Comparison of ENCODE assay signal across 8 cellular contexts in the genomic region with DNA sequence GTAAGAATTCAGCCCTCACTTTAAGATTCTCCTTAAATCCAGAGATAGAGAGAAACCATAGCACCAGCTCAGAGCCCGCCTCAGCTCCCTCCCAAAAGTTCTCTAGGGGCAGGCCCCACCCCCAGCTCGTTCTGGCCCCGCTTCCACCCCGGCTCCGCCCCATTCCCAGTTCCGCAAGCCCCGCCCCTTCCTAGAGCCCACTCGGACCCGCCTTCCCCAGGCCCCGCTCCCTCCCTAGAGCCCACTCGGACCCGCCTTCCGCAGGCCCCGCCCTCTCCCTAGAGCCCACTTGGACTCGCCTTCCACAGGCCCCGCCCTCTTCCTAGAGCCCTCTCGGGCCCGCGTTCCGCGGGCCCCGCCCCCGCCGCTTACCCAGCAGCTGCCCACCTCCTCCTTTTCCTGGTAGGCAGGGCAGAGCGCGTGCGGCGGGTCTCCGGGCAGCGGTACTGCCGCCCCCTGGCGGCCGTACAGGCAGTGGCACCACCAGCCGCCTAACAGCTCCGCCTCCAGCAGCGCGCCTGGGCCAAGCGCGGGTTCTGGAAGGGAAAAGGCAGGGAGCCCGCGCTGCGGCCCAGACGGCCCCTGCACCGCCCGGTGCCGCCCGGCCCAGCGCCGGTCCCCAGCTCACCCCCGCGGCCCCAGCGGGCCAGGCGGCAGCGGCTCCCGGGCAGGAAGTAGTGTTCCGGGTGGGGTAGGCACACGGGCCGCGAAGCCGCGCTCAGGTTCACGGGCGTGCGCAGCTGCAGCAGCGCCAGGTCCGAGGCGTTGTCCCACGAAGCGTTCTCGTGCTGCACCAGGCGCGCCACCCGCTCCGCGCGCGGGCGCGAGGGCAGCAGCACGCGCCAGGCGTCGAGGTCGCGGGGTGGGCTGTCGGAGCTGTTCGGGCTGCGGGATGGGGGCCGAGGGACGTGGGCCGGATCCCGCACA. TPM values are rescaled to one million over a fixed set of nuclear protein-coding genes. Genes with fewer than 3 reads are reported as not detected.
DNase-seq lines count a peak whose midpoint lies in the region; ATAC-seq and TF ChIP-seq lines count a peak whose summit lies in the region.

No MANE protein-coding gene starts in this region.

- intact Hi-C loops in cardiac septum (cut with DNase I), result loop anchor here (1.0 to 2.0 kb wide), 4 partner anchors 30 to 157 kb away; partner anchors contain the start of genes FUS, HSD3B7, ZNF646 and ZNF668

- H4K20me1 ChIP-seq in SU-DHL-6 (ENCODE audit: low read depth, low read length), result no peaks in the 10 kb centered on the region

- peaks cover 8% of the 10 kb centered on the region for H3K4me1 Mint-ChIP-seq in activated naive CD8-positive, alpha-beta T cell treated with anti-CD3 and anti-CD28 coated beads, Interleukin-2, amount 50 U/mL, for 24 hours
- peaks cover 9% of the 10 kb centered on the region for H3K4me1 Mint-ChIP-seq in type B pancreatic cell (ENCODE audit: unreplicated experiment)

- peak; percentile 95 for ATAC-seq in HG02798 (IDR thresholded peaks at IDR 0.05; ENCODE audit: poor library complexity, unreplicated experiment)
- peak; percentile 88 for ATAC-seq in activated naive CD8-positive, alpha-beta T cell treated with anti-CD3 and anti-CD28 coated beads, Interleukin-2, amount 50 U/mL, for 24 hours

- DNase-seq in NCI-H1417 (lab: John Stamatoyannopoulos, UW) (peak; percentile 92 to 99 (median 97)), cardiac septum (ENCODE audit: low spot score) (peak; percentile 99), pons (ENCODE audit: low spot score) (peak; percentile 97), type B pancreatic cell (ENCODE audit: extremely low spot score, unreplicated experiment) (peak; percentile 99)
- peak; percentile 99 for DNase-seq in activated naive CD8-positive, alpha-beta T cell treated with anti-CD3 and anti-CD28 coated beads, Interleukin-2, amount 50 U/mL, for 24 hours

- no peaks in the 10 kb centered on the region for H3K9me2 ChIP-seq in SU-DHL-6 (replicated peaks; ENCODE audit: insufficient read depth, low read length)

- peak overlapping the region; percentile 69 for H3K27ac Mint-ChIP-seq in activated naive CD8-positive, alpha-beta T cell treated with anti-CD3 and anti-CD28 coated beads, Interleukin-2, amount 50 U/mL, for 24 hours
- peak overlapping the region; percentile 92 for H3K27ac Mint-ChIP-seq in type B pancreatic cell

- no peaks in the 10 kb centered on the region for H3K9me3 Mint-ChIP-seq in activated naive CD8-positive, alpha-beta T cell treated with anti-CD3 and anti-CD28 coated beads, Interleukin-2, amount 50 U/mL, for 24 hours
- H3K9me3 Mint-ChIP-seq in type B pancreatic cell, result no peaks in the 10 kb centered on the region

- no peaks in the 10 kb centered on the region for H3K36me3 ChIP-seq in SU-DHL-6 (ENCODE audit: low read length)

- peak overlapping the region; percentile 62 for H3K9ac ChIP-seq in SU-DHL-6 (ENCODE audit: low read length)

- no peaks in the 10 kb centered on the region for H3K27me3 Mint-ChIP-seq in activated naive CD8-positive, alpha-beta T cell treated with anti-CD3 and anti-CD28 coated beads, Interleukin-2, amount 50 U/mL, for 24 hours
- peaks cover 15% of the 10 kb centered on the region for H3K27me3 Mint-ChIP-seq in type B pancreatic cell

- H3F3A ChIP-seq in SU-DHL-6 (ENCODE audit: insufficient read depth), result no peaks in the 10 kb centered on the region

- H3K27ac ChIP-seq in SU-DHL-6 (ENCODE audit: low read depth, low read length), result peak overlapping the region; percentile 14; the same call in 1 of the 2 replicates

- H3K4me3 ChIP-seq in SU-DHL-6 (ENCODE audit: insufficient read depth, low read length, poor library complexity, severe bottlenecking), result peak overlapping the region; percentile 35

- peak overlapping the region; percentile 59 for H3K4me2 ChIP-seq in SU-DHL-6 (ENCODE audit: low read depth, low read length, poor library complexity, severe bottlenecking)

- H3K79me2 ChIP-seq in SU-DHL-6 (ENCODE audit: insufficient read depth, low read length), result no peaks in the 10 kb centered on the region

- H2AFZ ChIP-seq in SU-DHL-6 (ENCODE audit: low read depth, low read length, severe bottlenecking), result peak overlapping the region; percentile 83

- peak overlapping the region; percentile 72 for H3K4me3 Mint-ChIP-seq in activated naive CD8-positive, alpha-beta T cell treated with anti-CD3 and anti-CD28 coated beads, Interleukin-2, amount 50 U/mL, for 24 hours
- H3K4me3 Mint-ChIP-seq in type B pancreatic cell, result peak overlapping the region; percentile 86

- no peaks in the 10 kb centered on the region for H3K36me3 Mint-ChIP-seq in activated naive CD8-positive, alpha-beta T cell treated with anti-CD3 and anti-CD28 coated beads, Interleukin-2, amount 50 U/mL, for 24 hours (ENCODE audit: low read depth)
- H3K36me3 Mint-ChIP-seq in type B pancreatic cell, result no peaks in the 10 kb centered on the region

- H3K27me3 ChIP-seq in SU-DHL-6 (ENCODE audit: low read length), result no peaks in the 10 kb centered on the region

- H3K9me3 ChIP-seq in SU-DHL-6 (ENCODE audit: insufficient read depth, low read length), result no peaks in the 10 kb centered on the region

- TF ChIP-seq CTCF in GM12874 (IDR thresholded peaks at IDR 0.05; ENCODE audit: insufficient read depth, low read depth, low read length) (peak; percentile 96), SU-DHL-6 (IDR thresholded peaks at IDR 0.05; ENCODE audit: insufficient read depth, low read length, poor library complexity, severe bottlenecking) (peak; percentile 92), type B pancreatic cell (conservative IDR thresholded peaks at IDR 0.05) (peak; percentile 99)

RNA-seq across cellular contexts. Expression of gene PRSS8, which starts 6.8 kb away (rescaled TPM):
- total RNA-seq in cardiac septum (not detected), type B pancreatic cell (ENCODE audit: low replicate concordance) (84.7 and 205 TPM in 2 replicates)

RNA-seq across cellular contexts. Expression of gene PRSS36, which starts 7.5 kb away (rescaled TPM):
- total RNA-seq in cardiac septum, result 1.1 TPM
- 1.8 and 2.0 TPM in 2 replicates for total RNA-seq in type B pancreatic cell (ENCODE audit: low replicate concordance)

RNA-seq across cellular contexts. Expression of gene KAT8, which starts 24.9 kb away (rescaled TPM):
- total RNA-seq in cardiac septum (56.5 TPM), type B pancreatic cell (ENCODE audit: low replicate concordance) (54.4 and 70.3 TPM in 2 replicates)

RNA-seq across cellular contexts. Expression of gene BCKDK, which starts 34.2 kb away (rescaled TPM):
- total RNA-seq in cardiac septum, result 56.4 TPM
- 38.5 and 44.5 TPM in 2 replicates for total RNA-seq in type B pancreatic cell (ENCODE audit: low replicate concordance)

RNA-seq across cellular contexts. Expression of gene FUS, which starts 37.6 kb away (rescaled TPM):
- total RNA-seq in cardiac septum (158 TPM), type B pancreatic cell (ENCODE audit: low replicate concordance) (400 and 654 TPM in 2 replicates)

Comparison
In these comparisons a context has a peak if more than half of its experiments do, and no peak if none do; other contexts are left out.
1. Peak in every context shown above with its lines: DNase-seq, ATAC-seq, H3K4me3 ChIP-seq and H3K27ac ChIP-seq.
2. RNA of gene PRSS8, which starts 6.8 kb away (total RNA-seq): 84.7 to 205 TPM in type B pancreatic cell; not detected in cardiac septum (single experiment); every median in the first group is over 10 times any median in the second.